9 cellular contexts compared by ENCODE assay signal in genomic region chr13:106276876-106277275, GRCh38.
"Had no signal": no experiment of that assay in that cellular context is flagged by ENCODE, and none has a peak within 500 bp of the region (broad histone marks: within the 10 kb centered on the region; RNA-seq: fewer than 3 reads in every experiment).

No MANE protein-coding gene starts in this region.

- H3K36me3 ChIP-seq: left ventricle myocardium inferior had no signal

- ATAC-seq: body of pancreas; effector memory CD8-positive, alpha-beta T cell; psoas muscle; T-cell had no signal

- H3K4me3 ChIP-seq: body of pancreas, psoas muscle had no signal

- H3K27me3 ChIP-seq: body of pancreas had no signal

- H3K4me1 ChIP-seq: body of pancreas, left ventricle myocardium inferior, psoas muscle had no signal

- H3K9me3 ChIP-seq: body of pancreas, psoas muscle had no signal

- DNase-seq: activated CD4-positive, alpha-beta T cell treated with anti-CD3 and anti-CD28 coated beads for 48 hours; activated naive CD4-positive, alpha-beta T cell; body of pancreas; effector memory CD8-positive, alpha-beta T cell; foreskin melanocyte; psoas muscle; stimulated activated CD4-positive, alpha-beta T cell treated with anti-CD3 and anti-CD28 coated beads, Interleukin-4, amount 100 ng/mL, for 4 hours; T-cell had no signal

- H3K27ac ChIP-seq: body of pancreas, left ventricle myocardium inferior, psoas muscle had no signal
